21 cellular contexts compared by ENCODE assay signal in the genomic region with DNA sequence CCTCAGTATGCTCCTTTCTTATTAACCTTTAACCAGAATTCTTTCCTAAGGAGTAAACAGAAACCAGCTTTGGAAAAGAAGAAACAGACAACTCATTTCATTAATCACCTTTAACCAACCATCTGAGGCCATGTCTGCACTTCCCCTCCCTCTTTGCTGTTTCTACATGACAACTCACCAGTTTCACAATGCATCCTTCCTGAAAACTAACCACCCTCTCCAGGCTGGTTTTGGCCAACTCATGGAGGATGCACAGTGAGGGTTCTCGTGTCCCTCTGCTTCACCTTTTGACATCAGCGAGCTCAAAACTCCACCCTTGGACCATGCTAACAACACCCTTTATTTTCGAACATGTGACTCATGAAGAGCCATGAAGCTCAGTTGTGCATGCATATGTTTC.
DNase-seq lines count a peak whose midpoint lies in the region; ATAC-seq, FAIRE-seq and TF ChIP-seq lines count a peak whose summit lies in the region.
"Had no signal": no experiment of that assay in that cellular context is flagged by ENCODE, and none has a peak within 500 bp of the region (broad histone marks: within the 10 kb centered on the region; RNA-seq: fewer than 3 reads in every experiment).

No MANE protein-coding gene starts in this region.

- H3K4me3 ChIP-seq in NB4 (ENCODE audit: low read depth, low read length): no peak overlapping the region
- no peak overlapping the region for H3K4me3 ChIP-seq in GM12878
- H3K4me3 ChIP-seq: heart right ventricle, upper lobe of left lung had no signal

- no peaks in the 10 kb centered on the region for H4K20me1 ChIP-seq in GM12878 (ENCODE audit: control insufficient read depth, insufficient read depth)

- H3K79me2 ChIP-seq in GM12878 (ENCODE audit: control insufficient read depth, insufficient read depth, low read length): no peaks in the 10 kb centered on the region

- no peaks in the 10 kb centered on the region for H3K27me3 ChIP-seq in GM12878 (replicated peaks in 1 of 2; ENCODE audit: control insufficient read depth in 2 of 2, insufficient read depth in 2 of 2, low read length in 1 of 2)
- H3K27me3 ChIP-seq: heart right ventricle, upper lobe of left lung had no signal

- no peak overlapping the region for H3K9ac ChIP-seq in GM12878 (ENCODE audit: control insufficient read depth, insufficient read depth, low read length)

- POLR2A ChIA-PET in GM12878 (lab: Charles Lee): interaction anchor here (0.6 kb wide), 1 partner anchor 234 kb away, joined by 4 read pairs; no protein-coding TSS in a partner anchor

- no peaks in the 10 kb centered on the region for H3K9me3 ChIP-seq in GM12878 (replicated peaks; ENCODE audit: control insufficient read depth, insufficient read depth, low read length)
- H3K9me3 ChIP-seq: heart right ventricle, upper lobe of left lung had no signal

- no peak overlapping the region for H3K4me2 ChIP-seq in GM12878 (ENCODE audit: control insufficient read depth, insufficient read depth)

- CTCF ChIA-PET in GM12878 (lab: Yijun Ruan, JAX): interaction anchor here (0.6 to 1.3 kb wide), 5 partner anchors 12 to 1039 kb away, joined by 3 to 4 read pairs (median 3); no protein-coding TSS in a partner anchor

- SMC1A ChIA-PET in GM12878 (lab: Charles Lee; ENCODE audit: uncharacterized antibody, unreplicated experiment): interaction anchor here (0.7 to 1.5 kb wide), 2 partner anchors 19 to 101 kb away, joined by 3 read pairs; no protein-coding TSS in a partner anchor

- TF ChIP-seq POLR2A in NB4 (IDR thresholded peaks at IDR 0.05; ENCODE audit: extremely low read depth, insufficient read length) (no peak), GM12878 (IDR thresholded peaks at IDR 0.05; ENCODE audit: low read depth, low read length) (no peak)

- in situ Hi-C loops in GM12878 (cut with MboI): no loop called here

- H2AFZ ChIP-seq in GM12878 (ENCODE audit: control insufficient read depth, low read depth, low read length): no peak overlapping the region

- TF ChIP-seq RAD21 in GM12878 (IDR thresholded peaks at IDR 0.05; ENCODE audit: insufficient read depth, low read depth, low read length): no peak

- TF ChIP-seq CTCF in NB4 (IDR thresholded peaks at IDR 0.05; ENCODE audit: low read depth, low read length): no peak
- no peak for TF ChIP-seq CTCF in GM12878 (IDR thresholded peaks at IDR 0.05 in 2 of 3, conservative IDR thresholded peaks at IDR 0.05 in 1 of 3; ENCODE audit: control insufficient read depth in 2 of 3, extremely low read depth in 1 of 3, insufficient read depth in 1 of 3, low read depth in 3 of 3, low read length in 3 of 3)

- RAD21 ChIA-PET in GM12878 (lab: Charles Lee; ENCODE audit: unreplicated experiment): interaction anchor here (1.5 kb wide), 1 partner anchor 163 kb away, joined by 4 read pairs; no protein-coding TSS in a partner anchor

- H3K27ac ChIP-seq in GM12878 (ENCODE audit: control insufficient read depth, insufficient read depth): no peak overlapping the region
- H3K27ac ChIP-seq: heart right ventricle, upper lobe of left lung had no signal

- intact Hi-C loops in GM12878 (cut with micrococcal nuclease; ENCODE audit: unreplicated experiment): no loop called here

- no peaks in the 10 kb centered on the region for H3K4me1 ChIP-seq in GM12878 (ENCODE audit: control insufficient read depth, insufficient read depth, low read length)
- H3K4me1 ChIP-seq: upper lobe of left lung had no signal

- H3K36me3 ChIP-seq in GM12878 (ENCODE audit: control insufficient read depth in 2 of 2, insufficient read depth in 2 of 2, low read length in 1 of 2): no peaks in the 10 kb centered on the region
- H3K36me3 ChIP-seq: heart right ventricle, upper lobe of left lung had no signal

- 3% methylated on average over 3 of the region's 3 CpGs for WGBS in GM12878 (ENCODE audit: insufficient coverage, insufficient replicate concordance, low lambda C conversion rate, missing lambda C conversion rate)

- peak; percentile 34; the same call in 2 of the 3 replicates for ATAC-seq in GM12878
- ATAC-seq in HG03378 (IDR thresholded peaks at IDR 0.05; ENCODE audit: unreplicated experiment): no peak
- ATAC-seq: activated CD4-positive, alpha-beta T cell treated with anti-CD3 and anti-CD28 coated beads for 36 hours; activated T-cell treated with anti-CD3 and anti-CD28 coated beads, Interleukin-2, amount 50 U/mL, for 72 hours; heart right ventricle had no signal

- TF ChIP-seq EP300 in GM12878 (IDR thresholded peaks at IDR 0.05; ENCODE audit: borderline replicate concordance in 1 of 2, control insufficient read depth in 1 of 2, low read depth in 2 of 2, low read length in 2 of 2): no peak

- DNase-seq in HK-2 (ENCODE audit: unreplicated experiment): peak; percentile 18
- peak; percentile 21 for DNase-seq in NB4 (ENCODE audit: low read depth)
- DNase-seq in GM12878 (ENCODE audit: low read depth, low spot score): no peak
- DNase-seq in kidney glomerular epithelial cell (lab: John Stamatoyannopoulos, UW): peak; percentile 76
- no peak for DNase-seq in NK-92 (lab: John Stamatoyannopoulos, UW; ENCODE audit: unreplicated experiment)
- DNase-seq in NCI-H526 (lab: John Stamatoyannopoulos, UW): no peak
- no peak for DNase-seq in mesenteric fat pad (ENCODE audit: low spot score)
- DNase-seq: activated CD4-positive, alpha-beta T cell treated with anti-CD3 and anti-CD28 coated beads for 36 hours; activated naive CD4-positive, alpha-beta T cell treated with anti-CD3 and anti-CD28 coated beads, Interleukin-2, amount 10 ng/mL, durations not matched to agents 7 days and 5 days; activated T-cell treated with anti-CD3 and anti-CD28 coated beads, Interleukin-2, amount 50 U/mL, for 72 hours; COR-L47; heart right ventricle; NCI-H1048; NCI-H1930; NCI-H2227 treated with DMSO at 0.1 percent for 48 hours; RPMI8226; stimulated activated CD8-positive, alpha-beta memory T cell treated with anti-CD3 and anti-CD28 coated beads, Interleukin-4, amount 100 ng/mL, for 48 hours; upper lobe of left lung had no signal

- FAIRE-seq in GM12878 (lab: Jason Lieb, UNC): no peak
- FAIRE-seq: astrocyte, colon had no signal

- no TSS peak for BruUV-seq in GM12878 (replicated peaks; lab: Mats Ljungman, UMichigan)

TF ChIP-seq in GM12878, 131 proteins besides CTCF, POLR2A, EP300 and RAD21:
- TF ChIP-seq ZZZ3 (IDR thresholded peaks at IDR 0.05; ENCODE audit: control insufficient read depth, insufficient read length, low read depth): no peak
- TF ChIP-seq, protein P1, sequence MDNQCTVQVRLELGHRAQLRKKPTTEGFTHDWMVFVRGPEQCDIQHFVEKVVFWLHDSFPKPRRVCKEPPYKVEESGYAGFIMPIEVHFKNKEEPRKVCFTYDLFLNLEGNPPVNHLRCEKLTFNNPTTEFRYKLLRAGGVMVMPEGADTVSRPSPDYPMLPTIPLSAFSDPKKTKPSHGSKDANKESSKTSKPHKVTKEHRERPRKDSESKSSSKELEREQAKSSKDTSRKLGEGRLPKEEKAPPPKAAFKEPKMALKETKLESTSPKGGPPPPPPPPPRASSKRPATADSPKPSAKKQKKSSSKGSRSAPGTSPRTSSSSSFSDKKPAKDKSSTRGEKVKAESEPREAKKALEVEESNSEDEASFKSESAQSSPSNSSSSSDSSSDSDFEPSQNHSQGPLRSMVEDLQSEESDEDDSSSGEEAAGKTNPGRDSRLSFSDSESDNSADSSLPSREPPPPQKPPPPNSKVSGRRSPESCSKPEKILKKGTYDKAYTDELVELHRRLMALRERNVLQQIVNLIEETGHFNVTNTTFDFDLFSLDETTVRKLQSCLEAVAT (IDR thresholded peaks at IDR 0.05): no peak

Comparison
In these comparisons a context has a peak if more than half of its experiments do, and no peak if none do; other contexts are left out.
1. DNase-seq: peak in HK-2 (single experiment), NB4 (single experiment) and kidney glomerular epithelial cell (single experiment); none in GM12878 (single experiment), NK-92 (single experiment), NCI-H526 (0 of 2) and mesenteric fat pad (single experiment).